ENCODE assay signal across 1 cellular context in the genomic region with DNA sequence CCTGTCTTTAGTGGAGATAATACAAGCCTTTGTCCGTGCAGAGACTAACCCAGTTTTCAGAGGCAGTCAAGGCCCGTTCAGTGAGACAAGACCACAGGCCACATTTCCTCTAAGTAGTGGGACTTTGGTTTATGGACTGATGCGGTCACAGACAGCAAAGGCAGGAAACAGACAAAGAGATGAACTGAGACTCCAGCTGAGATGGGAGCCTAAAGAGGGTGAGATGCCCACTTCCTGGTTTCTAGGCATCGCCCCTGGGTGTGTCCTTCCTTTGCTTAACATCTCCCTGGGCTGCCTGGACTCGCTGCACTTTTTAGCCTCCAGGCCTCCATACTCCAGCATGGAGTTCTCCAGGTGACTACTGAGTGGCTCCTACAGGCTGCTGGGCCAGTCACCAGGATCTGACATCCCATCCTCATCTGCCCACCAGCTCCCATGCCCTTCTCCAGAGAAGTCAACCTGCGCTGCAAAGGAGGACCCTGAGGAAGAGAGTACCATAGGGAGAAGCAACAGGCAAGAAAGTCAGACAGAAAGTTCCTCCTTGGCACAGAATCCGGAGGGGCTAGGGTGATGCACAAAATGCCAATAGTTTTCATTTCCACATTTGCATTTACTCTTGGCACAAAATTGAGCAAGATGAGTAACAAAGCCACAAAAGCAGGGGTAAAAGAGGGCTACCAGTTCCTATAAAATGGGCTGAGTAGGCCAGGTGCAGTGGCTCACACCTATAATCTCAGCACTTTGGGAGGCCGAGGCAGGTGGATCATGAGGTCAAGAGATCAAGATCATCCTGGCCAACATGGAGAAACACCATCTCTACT.
TF ChIP-seq lines count a peak whose summit lies in the region.

No MANE protein-coding gene starts in this region.

TF ChIP-seq in GM12878, 131 proteins besides CTCF, POLR2A, EP300 and RAD21 (continued from another document):
- TF ChIP-seq EGR1 (IDR thresholded peaks at IDR 0.05; ENCODE audit: borderline replicate concordance in 1 of 2, low read depth in 2 of 2, low read length in 2 of 2) (0 out of 3 replicates have a peak, but pooled peaks of 1 of the 2 experiments have one; percentile 10), SUZ12 (IDR thresholded peaks at IDR 0.05; ENCODE audit: unreplicated experiment) (no peak), POU2F2 (IDR thresholded peaks at IDR 0.05; ENCODE audit: borderline replicate concordance, low read depth, low read length) (0 out of 3 replicates have a peak, but pooled peaks have one; percentile 35), BCL11A (IDR thresholded peaks at IDR 0.05; ENCODE audit: low read depth, low read length) (no peak; the same call in 1 of the 2 replicates), CREB1 (IDR thresholded peaks at IDR 0.05; ENCODE audit: low read depth) (peak; percentile 31; the same call in 1 of the 2 replicates), BRCA1 (IDR thresholded peaks at IDR 0.05; ENCODE audit: low read depth, low read length) (no peak), RB1 (IDR thresholded peaks at IDR 0.05; ENCODE audit: borderline replicate concordance) (no peak), POLR2AphosphoS5 (IDR thresholded peaks at IDR 0.05; ENCODE audit: low read length) (0 out of 2 replicates have a peak, but pooled peaks have one; percentile 29), GATAD2B (conservative IDR thresholded peaks at IDR 0.05; ENCODE audit: low read depth) (peak; percentile 73), MTA3 (IDR thresholded peaks at IDR 0.05; ENCODE audit: borderline replicate concordance, low read length) (peak; percentile 77; the same call in 1 of the 2 replicates), SIX5 (IDR thresholded peaks at IDR 0.05; ENCODE audit: low read depth, low read length, severe bottlenecking) (no peak), CHD1 (IDR thresholded peaks at IDR 0.05; ENCODE audit: low read depth, low read length) (0 out of 2 replicates have a peak, but pooled peaks have one; percentile 72), ASH2L (IDR thresholded peaks at IDR 0.05; ENCODE audit: borderline replicate concordance, low read depth) (no peak), NR2C1 (IDR thresholded peaks at IDR 0.05) (no peak), SMAD5 (IDR thresholded peaks at IDR 0.05; ENCODE audit: low read depth) (no peak; the same call in 1 of the 2 replicates), MEF2A (IDR thresholded peaks at IDR 0.05; ENCODE audit: insufficient read depth, low read depth, low read length) (0 out of 2 replicates have a peak, but pooled peaks have one; percentile 24), PAX5 (IDR thresholded peaks at IDR 0.05; ENCODE audit: borderline replicate concordance, low read depth, low read length) (peak; percentile 52; the same call in 1 of the 2 replicates), BHLHE40 (IDR thresholded peaks at IDR 0.05; ENCODE audit: borderline replicate concordance in 1 of 2, low read depth in 2 of 2, low read length in 1 of 2) (peak; percentile 22 to 26; a peak in 2 of 4 replicates), SPI1 (IDR thresholded peaks at IDR 0.05; ENCODE audit: borderline replicate concordance, insufficient read depth, low read depth, low read length) (peak; percentile 78), TCF3 (IDR thresholded peaks at IDR 0.05; ENCODE audit: borderline replicate concordance, insufficient read depth, low read depth, low read length) (0 out of 2 replicates have a peak, but pooled peaks have one; percentile 13), WRNIP1 (IDR thresholded peaks at IDR 0.05; ENCODE audit: borderline replicate concordance, low read depth, low read length) (no peak), CBX3 (IDR thresholded peaks at IDR 0.05; ENCODE audit: borderline replicate concordance, low read depth) (no peak)
- TF ChIP-seq, protein P1, sequence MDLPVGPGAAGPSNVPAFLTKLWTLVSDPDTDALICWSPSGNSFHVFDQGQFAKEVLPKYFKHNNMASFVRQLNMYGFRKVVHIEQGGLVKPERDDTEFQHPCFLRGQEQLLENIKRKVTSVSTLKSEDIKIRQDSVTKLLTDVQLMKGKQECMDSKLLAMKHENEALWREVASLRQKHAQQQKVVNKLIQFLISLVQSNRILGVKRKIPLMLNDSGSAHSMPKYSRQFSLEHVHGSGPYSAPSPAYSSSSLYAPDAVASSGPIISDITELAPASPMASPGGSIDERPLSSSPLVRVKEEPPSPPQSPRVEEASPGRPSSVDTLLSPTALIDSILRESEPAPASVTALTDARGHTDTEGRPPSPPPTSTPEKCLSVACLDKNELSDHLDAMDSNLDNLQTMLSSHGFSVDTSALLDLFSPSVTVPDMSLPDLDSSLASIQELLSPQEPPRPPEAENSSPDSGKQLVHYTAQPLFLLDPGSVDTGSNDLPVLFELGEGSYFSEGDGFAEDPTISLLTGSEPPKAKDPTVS (IDR thresholded peaks at IDR 0.05; ENCODE audit: low read depth, low read length): no peak
- TF ChIP-seq, protein P2, sequence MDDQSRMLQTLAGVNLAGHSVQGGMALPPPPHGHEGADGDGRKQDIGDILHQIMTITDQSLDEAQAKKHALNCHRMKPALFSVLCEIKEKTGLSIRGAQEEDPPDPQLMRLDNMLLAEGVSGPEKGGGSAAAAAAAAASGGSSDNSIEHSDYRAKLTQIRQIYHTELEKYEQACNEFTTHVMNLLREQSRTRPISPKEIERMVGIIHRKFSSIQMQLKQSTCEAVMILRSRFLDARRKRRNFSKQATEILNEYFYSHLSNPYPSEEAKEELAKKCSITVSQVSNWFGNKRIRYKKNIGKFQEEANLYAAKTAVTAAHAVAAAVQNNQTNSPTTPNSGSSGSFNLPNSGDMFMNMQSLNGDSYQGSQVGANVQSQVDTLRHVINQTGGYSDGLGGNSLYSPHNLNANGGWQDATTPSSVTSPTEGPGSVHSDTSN (IDR thresholded peaks at IDR 0.05; ENCODE audit: insufficient replicate concordance, low read depth, low read length): no peak
- TF ChIP-seq, protein P3, sequence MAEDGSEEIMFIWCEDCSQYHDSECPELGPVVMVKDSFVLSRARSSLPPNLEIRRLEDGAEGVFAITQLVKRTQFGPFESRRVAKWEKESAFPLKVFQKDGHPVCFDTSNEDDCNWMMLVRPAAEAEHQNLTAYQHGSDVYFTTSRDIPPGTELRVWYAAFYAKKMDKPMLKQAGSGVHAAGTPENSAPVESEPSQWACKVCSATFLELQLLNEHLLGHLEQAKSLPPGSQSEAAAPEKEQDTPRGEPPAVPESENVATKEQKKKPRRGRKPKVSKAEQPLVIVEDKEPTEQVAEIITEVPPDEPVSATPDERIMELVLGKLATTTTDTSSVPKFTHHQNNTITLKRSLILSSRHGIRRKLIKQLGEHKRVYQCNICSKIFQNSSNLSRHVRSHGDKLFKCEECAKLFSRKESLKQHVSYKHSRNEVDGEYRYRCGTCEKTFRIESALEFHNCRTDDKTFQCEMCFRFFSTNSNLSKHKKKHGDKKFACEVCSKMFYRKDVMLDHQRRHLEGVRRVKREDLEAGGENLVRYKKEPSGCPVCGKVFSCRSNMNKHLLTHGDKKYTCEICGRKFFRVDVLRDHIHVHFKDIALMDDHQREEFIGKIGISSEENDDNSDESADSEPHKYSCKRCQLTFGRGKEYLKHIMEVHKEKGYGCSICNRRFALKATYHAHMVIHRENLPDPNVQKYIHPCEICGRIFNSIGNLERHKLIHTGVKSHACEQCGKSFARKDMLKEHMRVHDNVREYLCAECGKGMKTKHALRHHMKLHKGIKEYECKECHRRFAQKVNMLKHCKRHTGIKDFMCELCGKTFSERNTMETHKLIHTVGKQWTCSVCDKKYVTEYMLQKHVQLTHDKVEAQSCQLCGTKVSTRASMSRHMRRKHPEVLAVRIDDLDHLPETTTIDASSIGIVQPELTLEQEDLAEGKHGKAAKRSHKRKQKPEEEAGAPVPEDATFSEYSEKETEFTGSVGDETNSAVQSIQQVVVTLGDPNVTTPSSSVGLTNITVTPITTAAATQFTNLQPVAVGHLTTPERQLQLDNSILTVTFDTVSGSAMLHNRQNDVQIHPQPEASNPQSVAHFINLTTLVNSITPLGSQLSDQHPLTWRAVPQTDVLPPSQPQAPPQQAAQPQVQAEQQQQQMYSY (CRISPR knock-in tag; IDR thresholded peaks at IDR 0.05): no peak
- TF ChIP-seq, protein P4, sequence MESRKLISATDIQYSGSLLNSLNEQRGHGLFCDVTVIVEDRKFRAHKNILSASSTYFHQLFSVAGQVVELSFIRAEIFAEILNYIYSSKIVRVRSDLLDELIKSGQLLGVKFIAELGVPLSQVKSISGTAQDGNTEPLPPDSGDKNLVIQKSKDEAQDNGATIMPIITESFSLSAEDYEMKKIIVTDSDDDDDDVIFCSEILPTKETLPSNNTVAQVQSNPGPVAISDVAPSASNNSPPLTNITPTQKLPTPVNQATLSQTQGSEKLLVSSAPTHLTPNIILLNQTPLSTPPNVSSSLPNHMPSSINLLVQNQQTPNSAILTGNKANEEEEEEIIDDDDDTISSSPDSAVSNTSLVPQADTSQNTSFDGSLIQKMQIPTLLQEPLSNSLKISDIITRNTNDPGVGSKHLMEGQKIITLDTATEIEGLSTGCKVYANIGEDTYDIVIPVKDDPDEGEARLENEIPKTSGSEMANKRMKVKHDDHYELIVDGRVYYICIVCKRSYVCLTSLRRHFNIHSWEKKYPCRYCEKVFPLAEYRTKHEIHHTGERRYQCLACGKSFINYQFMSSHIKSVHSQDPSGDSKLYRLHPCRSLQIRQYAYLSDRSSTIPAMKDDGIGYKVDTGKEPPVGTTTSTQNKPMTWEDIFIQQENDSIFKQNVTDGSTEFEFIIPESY (IDR thresholded peaks at IDR 0.05): no peak
